ENCODE assay signal across 1 cellular context in the genomic region with DNA sequence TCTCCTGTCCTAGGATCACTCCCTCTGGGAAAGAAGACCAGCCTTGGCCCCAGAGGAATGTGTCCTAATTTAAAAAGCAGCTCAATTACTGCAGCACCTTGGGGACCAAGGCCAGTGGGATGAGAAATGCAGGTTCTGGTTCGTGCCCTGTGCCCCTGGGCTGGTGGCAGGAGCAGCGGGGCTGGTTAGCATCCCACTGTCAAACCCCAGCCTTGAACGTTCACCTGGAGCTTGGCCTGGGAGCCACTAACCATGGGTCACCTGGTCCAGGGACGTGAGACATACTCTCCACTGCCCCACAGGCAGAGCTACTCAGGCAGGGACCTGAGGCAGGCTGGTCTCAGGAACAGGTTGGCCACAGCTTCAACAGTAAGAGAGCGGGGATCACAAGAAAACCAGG.
TF ChIP-seq lines count a peak whose summit lies in the region.

No MANE protein-coding gene starts in this region.

TF ChIP-seq in IMR-90, 13 proteins besides CTCF, POLR2A, EP300 and RAD21:
- TF ChIP-seq CEBPB (IDR thresholded peaks at IDR 0.05; ENCODE audit: low read depth, low read length), result no peak
- TF ChIP-seq SMC3 (IDR thresholded peaks at IDR 0.05; ENCODE audit: low read depth, low read length), result no peak
- TF ChIP-seq RCOR1 (IDR thresholded peaks at IDR 0.05; ENCODE audit: insufficient replicate concordance, low read length), result no peak
- TF ChIP-seq FOS (IDR thresholded peaks at IDR 0.05; ENCODE audit: low read depth, low read length), result no peak
